ENCODE assay signal across 16 cellular contexts in genomic region chr2:75204833-75205232, GRCh38. TPM values are rescaled to one million over a fixed set of nuclear protein-coding genes. Genes with fewer than 3 reads are reported as not detected.
DNase-seq lines count a peak whose midpoint lies in the region; ATAC-seq and TF ChIP-seq lines count a peak whose summit lies in the region.
"Had no signal": no experiment of that assay in that cellular context is flagged by ENCODE, and none has a peak within 500 bp of the region (broad histone marks: within the 10 kb centered on the region; RNA-seq: fewer than 3 reads in every experiment).

No MANE protein-coding gene starts in this region.

- H3K27me3 ChIP-seq in Karpas-422 (ENCODE audit: low read length), result no peaks in the 10 kb centered on the region

- H3K27ac ChIP-seq in Karpas-422 (ENCODE audit: low read length), result no peak overlapping the region
- H3K27ac ChIP-seq: A549 had no signal

- H3K27me3 Mint-ChIP-seq in activated B cell treated with CpG ODN at 0.5 μM for 24 hours (peaks cover 29% of the 10 kb centered on the region), nephron progenitor cell (ENCODE audit: low read depth, poor library complexity) (peaks cover 65% of the 10 kb centered on the region)

- no peaks in the 10 kb centered on the region for H3K9me3 ChIP-seq in Karpas-422 (ENCODE audit: low read length)
- H3K9me3 ChIP-seq: A549 had no signal

- ATAC-seq in GM18502 (IDR thresholded peaks at IDR 0.05; ENCODE audit: poor library complexity, unreplicated experiment), result peak; percentile 62
- peak; percentile 62 for ATAC-seq in GM18907 (IDR thresholded peaks at IDR 0.05; ENCODE audit: unreplicated experiment)
- peak; percentile 28 for ATAC-seq in activated B cell treated with CpG ODN at 0.5 μM for 24 hours (ENCODE audit: low read depth)
- no peak for ATAC-seq in Right ventricle myocardium inferior
- ATAC-seq: A549, PC-3 had no signal

- H3K36me3 Mint-ChIP-seq in activated B cell treated with CpG ODN at 0.5 μM for 24 hours (ENCODE audit: low read depth) (no peaks in the 10 kb centered on the region), nephron progenitor cell (ENCODE audit: low read depth) (no peaks in the 10 kb centered on the region)
- H3K36me3 Mint-ChIP-seq: CD4-positive, alpha-beta memory T cell had no signal

- intact Hi-C loops in activated B cell treated with CpG ODN at 0.5 μM for 24 hours (cut with micrococcal nuclease) (loop anchor here (5.0 kb wide), 1 partner anchor 422 kb away; no protein-coding TSS in a partner anchor), Right ventricle myocardium inferior (cut with DNase I) (no loop called here)

- H3K27ac Mint-ChIP-seq in activated B cell treated with CpG ODN at 0.5 μM for 24 hours, result no peak overlapping the region
- no peak overlapping the region for H3K27ac Mint-ChIP-seq in nephron progenitor cell
- H3K27ac Mint-ChIP-seq: CD4-positive, alpha-beta memory T cell had no signal

- H4K20me1 ChIP-seq in Karpas-422 (ENCODE audit: insufficient read depth, low read depth, low read length), result no peaks in the 10 kb centered on the region

- H3K4me3 ChIP-seq in Karpas-422 (ENCODE audit: low read length), result no peak overlapping the region
- H3K4me3 ChIP-seq: A549 had no signal

- CTCF ChIA-PET in activated B cell treated with CpG ODN at 0.5 μM for 24 hours (lab: Charles Lee), result no interaction called here

- POLR2A ChIA-PET in activated B cell treated with CpG ODN at 0.5 μM for 24 hours (lab: Charles Lee), result no interaction called here

- H3K9me3 Mint-ChIP-seq in activated B cell treated with CpG ODN at 0.5 μM for 24 hours (no peaks in the 10 kb centered on the region), nephron progenitor cell (no peaks in the 10 kb centered on the region)

- no peak overlapping the region for H2AFZ ChIP-seq in Karpas-422 (ENCODE audit: low read length)

- H3K4me2 ChIP-seq in Karpas-422 (ENCODE audit: low read depth, low read length, poor library complexity, severe bottlenecking), result no peak overlapping the region
- H3K4me2 ChIP-seq: A549 had no signal

- H3K4me3 Mint-ChIP-seq in activated B cell treated with CpG ODN at 0.5 μM for 24 hours (no peak overlapping the region), nephron progenitor cell (no peak overlapping the region)
- H3K4me3 Mint-ChIP-seq: CD4-positive, alpha-beta memory T cell had no signal

- TF ChIP-seq CTCF in activated B cell treated with CpG ODN at 0.5 μM for 24 hours (IDR thresholded peaks at IDR 0.05) (no peak), nephron progenitor cell (IDR thresholded peaks at IDR 0.05) (no peak)

- H3K36me3 ChIP-seq in Karpas-422 (ENCODE audit: insufficient read depth, low read length), result no peaks in the 10 kb centered on the region

- H3K4me1 ChIP-seq in Karpas-422 (ENCODE audit: low read length), result no peaks in the 10 kb centered on the region

- H3K9ac ChIP-seq in Karpas-422 (ENCODE audit: low read length), result no peak overlapping the region

- DNase-seq in Karpas-422 (peak; percentile 54), activated B cell treated with CpG ODN at 0.5 μM for 24 hours (no peak), amygdala (lab: John Stamatoyannopoulos, UW) (no peak), Right ventricle myocardium inferior (ENCODE audit: missing footprints) (no peak), nephron progenitor cell (no peak)
- DNase-seq: CD4-positive, alpha-beta memory T cell; IMR-90; NCI-H1105 treated with DMSO at 0.1 percent for 48 hours; NCI-H1694 treated with DMSO at 0.1 percent for 48 hours; PC-3; RPMI8226; T-helper 1 cell had no signal

- H3K9me2 ChIP-seq in Karpas-422 (replicated peaks; ENCODE audit: insufficient read depth, low read length), result no peaks in the 10 kb centered on the region

- H3K4me1 Mint-ChIP-seq in activated B cell treated with CpG ODN at 0.5 μM for 24 hours, result peaks cover 14% of the 10 kb centered on the region
- peaks cover 16% of the 10 kb centered on the region for H3K4me1 Mint-ChIP-seq in nephron progenitor cell

- H3K79me2 ChIP-seq in Karpas-422 (ENCODE audit: low read length), result no peaks in the 10 kb centered on the region

RNA-seq across cellular contexts. Expression of gene TACR1, which starts 5.5 kb away (rescaled TPM):
- total RNA-seq in Karpas-422 (2014; rRNA removed; shearing (Covaris generic); ENCODE audit: low replicate concordance), result not detected in 2 replicates
- total RNA-seq in activated B cell treated with CpG ODN at 0.5 μM for 24 hours (not detected in 2 replicates), Right ventricle myocardium inferior (not detected)
- total RNA-seq: CD4-positive, alpha-beta memory T cell; MCF 10A; PC-3 had no signal
